In the genomic region with DNA sequence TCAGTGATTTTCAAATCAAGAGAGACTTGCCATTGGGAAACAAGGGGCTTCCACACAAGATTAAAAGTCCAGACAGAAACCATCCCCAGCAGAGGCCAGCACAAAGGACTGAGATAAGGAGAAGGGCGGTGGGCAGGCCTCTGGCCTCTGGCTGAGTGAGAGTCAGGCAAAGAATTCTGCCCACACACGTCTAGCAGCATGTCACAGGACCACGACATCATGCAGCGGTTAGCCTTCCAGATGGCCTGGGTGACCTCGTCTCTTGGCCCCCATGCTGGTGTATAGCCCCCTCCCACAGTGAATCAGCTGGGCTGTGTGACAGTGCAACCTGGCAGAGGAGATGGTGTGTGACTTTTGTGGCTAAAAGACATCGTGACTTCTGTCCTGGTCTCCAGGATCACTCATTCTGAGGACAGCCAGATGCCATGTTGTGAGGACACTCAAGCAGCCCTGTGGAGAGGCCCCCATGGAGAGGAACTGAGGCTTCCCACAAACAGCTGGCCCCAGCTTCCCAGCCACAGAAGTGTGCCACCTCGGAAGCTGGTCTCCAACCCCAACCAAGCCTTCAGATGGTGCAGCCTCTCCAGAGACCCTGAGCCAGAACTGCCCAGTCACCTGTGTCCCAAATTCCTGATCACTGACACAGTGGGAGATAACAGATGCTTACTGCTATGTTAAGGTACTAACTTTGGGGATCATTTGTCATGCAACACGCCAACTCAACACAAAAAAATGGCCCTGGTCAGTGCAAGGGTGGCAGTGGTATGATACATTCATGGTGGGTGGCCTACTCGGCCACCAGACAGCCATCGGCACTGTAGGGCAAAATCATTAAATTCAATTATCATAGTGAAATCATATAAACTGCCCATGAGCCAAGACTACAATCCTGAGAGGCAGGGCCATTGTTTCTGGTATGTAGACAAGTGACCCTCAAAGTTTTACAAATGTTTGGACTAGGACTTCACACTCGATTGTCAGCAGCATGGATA, we compare ENCODE assay signal across 17 cellular contexts.
DNase-seq lines count a peak whose midpoint lies in the region; ATAC-seq and TF ChIP-seq lines count a peak whose summit lies in the region.
"Had no signal": no experiment of that assay in that cellular context is flagged by ENCODE, and none has a peak within 500 bp of the region (broad histone marks: within the 10 kb centered on the region; RNA-seq: fewer than 3 reads in every experiment).

No MANE protein-coding gene starts in this region.

- no peak for TF ChIP-seq POLR2A in breast epithelium (IDR thresholded peaks at IDR 0.05)

- peak overlapping the region; percentile 15; the same call in 1 of the 2 replicates for H3K4me2 ChIP-seq in BLaER1
- H3K4me2 ChIP-seq in neural progenitor cell: no peak overlapping the region

- DNase-seq in RPMI7951 (ENCODE audit: low read depth) (peak; percentile 43), fibroblast of mammary gland (ENCODE audit: low read depth) (peak; percentile 35), neural progenitor cell (ENCODE audit: low spot score) (no peak), NCI-H226 (no peak), nucleus accumbens (lab: John Stamatoyannopoulos, UW) (no peak), breast epithelium (ENCODE audit: low spot score in 2 of 2) (no peak)
- DNase-seq: activated B cell treated with CpG ODN at 0.5 μM for 24 hours; activated naive CD8-positive, alpha-beta T cell treated with anti-CD3 and anti-CD28 coated beads, Interleukin-2, amount 50 U/mL, for 24 hours; DMS53; Kasumi-1; NCI-H2171 treated with DMSO at 0.1 percent for 48 hours; T-helper 17 cell had no signal

- H3K27me3 ChIP-seq in BLaER1 (no peaks in the 10 kb centered on the region), neural progenitor cell (no peaks in the 10 kb centered on the region), breast epithelium (no peaks in the 10 kb centered on the region)

- H3K9ac ChIP-seq in BLaER1: no peak overlapping the region
- no peak overlapping the region for H3K9ac ChIP-seq in neural progenitor cell

- H3K4me1 Mint-ChIP-seq in neural progenitor cell: peaks cover 57% of the 10 kb centered on the region
- H3K4me1 Mint-ChIP-seq: activated naive CD8-positive, alpha-beta T cell treated with anti-CD3 and anti-CD28 coated beads, Interleukin-2, amount 50 U/mL, for 24 hours; T-helper 17 cell had no signal

- H3K4me1 ChIP-seq in BLaER1 (peaks cover 35% of the 10 kb centered on the region), neural progenitor cell (peaks cover 28% of the 10 kb centered on the region), breast epithelium (no peaks in the 10 kb centered on the region)
- H3K4me1 ChIP-seq: prostate gland had no signal

- H3K27me3 Mint-ChIP-seq in neural progenitor cell (ENCODE audit: insufficient read depth, low read depth): peaks cover 3% of the 10 kb centered on the region
- H3K27me3 Mint-ChIP-seq: activated B cell treated with CpG ODN at 0.5 μM for 24 hours; activated naive CD8-positive, alpha-beta T cell treated with anti-CD3 and anti-CD28 coated beads, Interleukin-2, amount 50 U/mL, for 24 hours had no signal

- H3K36me3 ChIP-seq in BLaER1 (peaks cover 45% of the 10 kb centered on the region), neural progenitor cell (no peaks in the 10 kb centered on the region), breast epithelium (no peaks in the 10 kb centered on the region)
- H3K36me3 ChIP-seq: prostate gland had no signal

- no peak overlapping the region for H3K4me3 Mint-ChIP-seq in neural progenitor cell
- H3K4me3 Mint-ChIP-seq: activated B cell treated with CpG ODN at 0.5 μM for 24 hours; activated naive CD8-positive, alpha-beta T cell treated with anti-CD3 and anti-CD28 coated beads, Interleukin-2, amount 50 U/mL, for 24 hours; T-helper 17 cell had no signal

- H3K36me3 Mint-ChIP-seq in neural progenitor cell: peaks cover 18% of the 10 kb centered on the region

- H3F3A ChIP-seq in neural progenitor cell (ENCODE audit: low read depth): no peaks in the 10 kb centered on the region

- H3K27ac ChIP-seq in BLaER1 (no peak overlapping the region; the same call in 1 of the 2 replicates), neural progenitor cell (no peak overlapping the region), breast epithelium (no peak overlapping the region)
- H3K27ac ChIP-seq: C4-2B, prostate gland had no signal

- intact Hi-C loops in breast epithelium (cut with DNase I; ENCODE audit: low total_unique reads): no loop called here

- peaks cover 5% of the 10 kb centered on the region for H3K79me2 ChIP-seq in neural progenitor cell (ENCODE audit: low read depth)

- peaks cover 8% of the 10 kb centered on the region for H3K9me3 Mint-ChIP-seq in neural progenitor cell
- H3K9me3 Mint-ChIP-seq: activated B cell treated with CpG ODN at 0.5 μM for 24 hours; activated naive CD8-positive, alpha-beta T cell treated with anti-CD3 and anti-CD28 coated beads, Interleukin-2, amount 50 U/mL, for 24 hours; activated T-helper 2 cell treated with anti-CD3 and anti-CD28 coated beads, Interferon-gamma antibody, Interleukin-2, Interleukin-4, amounts not matched to agents 10 μg/mL and 5 μg/mL and 100 μg/mL, durations not matched to agents 14 hours and 24 hours and 36 hours had no signal

- 0 out of 2 replicates have a peak, but pooled peaks cover 5% of the 10 kb centered on the region for H4K20me1 ChIP-seq in BLaER1
- peaks cover 5% of the 10 kb centered on the region for H4K20me1 ChIP-seq in neural progenitor cell (ENCODE audit: low read depth)

- H3K4me3 ChIP-seq in BLaER1 (no peak overlapping the region), fibroblast of mammary gland (ENCODE audit: control insufficient read depth, low read depth, low read length) (no peak overlapping the region), neural progenitor cell (no peak overlapping the region), breast epithelium (no peak overlapping the region)
- H3K4me3 ChIP-seq: prostate gland had no signal

- TF ChIP-seq CTCF in fibroblast of mammary gland (conservative IDR thresholded peaks at IDR 0.05; ENCODE audit: control insufficient read depth, insufficient read depth, low read depth, low read length) (no peak), neural progenitor cell (IDR thresholded peaks at IDR 0.05) (no peak), breast epithelium (IDR thresholded peaks at IDR 0.05) (no peak)

- peaks cover 13% of the 10 kb centered on the region for H3K9me3 ChIP-seq in BLaER1
- H3K9me3 ChIP-seq in neural progenitor cell (ENCODE audit: low read depth): no peaks in the 10 kb centered on the region
- H3K9me3 ChIP-seq in breast epithelium: no peaks in the 10 kb centered on the region
- H3K9me3 ChIP-seq: prostate gland had no signal

- ATAC-seq in HG03045 (IDR thresholded peaks at IDR 0.05; ENCODE audit: unreplicated experiment): no peak
- ATAC-seq: activated naive CD8-positive, alpha-beta T cell treated with anti-CD3 and anti-CD28 coated beads, Interleukin-2, amount 50 U/mL, for 24 hours; T-helper 17 cell had no signal

- peak overlapping the region; percentile 81 for H3K27ac Mint-ChIP-seq in neural progenitor cell
- H3K27ac Mint-ChIP-seq: activated B cell treated with CpG ODN at 0.5 μM for 24 hours; activated naive CD8-positive, alpha-beta T cell treated with anti-CD3 and anti-CD28 coated beads, Interleukin-2, amount 50 U/mL, for 24 hours; activated T-helper 2 cell treated with anti-CD3 and anti-CD28 coated beads, Interferon-gamma antibody, Interleukin-2, Interleukin-4, amounts not matched to agents 10 μg/mL and 5 μg/mL and 100 μg/mL, durations not matched to agents 14 hours and 24 hours and 36 hours; T-helper 17 cell had no signal

- H2AFZ ChIP-seq in neural progenitor cell (replicated peaks): no peak overlapping the region

Comparison
In these comparisons a context has a peak if more than half of its experiments do, and no peak if none do; other contexts are left out.
1. DNase-seq: peak in RPMI7951 (single experiment) and fibroblast of mammary gland (single experiment); none in neural progenitor cell (single experiment), NCI-H226 (single experiment), nucleus accumbens (0 of 56) and breast epithelium (0 of 2).